In genomic region chr5:56075361-56075760, GRCh38 we compare ENCODE assay signal across 13 cellular contexts.
DNase-seq lines count a peak whose midpoint lies in the region; ATAC-seq and TF ChIP-seq lines count a peak whose summit lies in the region.
"Had no signal": no experiment of that assay in that cellular context is flagged by ENCODE, and none has a peak within 500 bp of the region (broad histone marks: within the 10 kb centered on the region; RNA-seq: fewer than 3 reads in every experiment).

No MANE protein-coding gene starts in this region.

- peaks cover 0 to 6% (median 0%) of the 10 kb centered on the region in 5 donors for H3K27me3 Mint-ChIP-seq in naive thymus-derived CD4-positive, alpha-beta T cell
- H3K27me3 Mint-ChIP-seq in activated CD4-positive, alpha-beta memory T cell treated with anti-CD3 and anti-CD28 coated beads, Interleukin-2, amount 10 ng/mL, durations not matched to agents 7 days and 5 days, result peaks cover 7% of the 10 kb centered on the region
- no peaks in the 10 kb centered on the region for H3K27me3 Mint-ChIP-seq in activated T-helper 1 cell treated with anti-CD3 and anti-CD28 coated beads, Interleukin-12 subunit alpha, Interleukin-12 subunit beta, Interleukin-2, Interleukin-4 antibody, amounts not matched to agents 30 ng/mL and 10 ng/mL and 1 ng/mL, durations not matched to agents 14 hours and 24 hours and 36 hours (ENCODE audit: insufficient read depth)

- H3K9me3 ChIP-seq in naive thymus-derived CD4-positive, alpha-beta T cell (ENCODE audit: control insufficient read depth in 2 of 3, low read length in 3 of 3), result no peaks in the 10 kb centered on the region
- no peaks in the 10 kb centered on the region for H3K9me3 ChIP-seq in upper lobe of left lung

- POLR2A ChIA-PET in naive thymus-derived CD4-positive, alpha-beta T cell (lab: Charles Lee), result interaction anchor here (1.4 to 8.6 kb wide), 5 partner anchors 15 to 83 kb away, joined by 3 to 76 read pairs (median 36); partner anchors contain the start of gene IL6ST
- POLR2A ChIA-PET in activated CD4-positive, alpha-beta memory T cell treated with anti-CD3 and anti-CD28 coated beads, Interleukin-2, amount 10 ng/mL, durations not matched to agents 7 days and 5 days (lab: Charles Lee), result no interaction called here

- CTCF ChIA-PET in naive thymus-derived CD4-positive, alpha-beta T cell (lab: Charles Lee), result interaction anchor here (0.6 kb wide), 1 partner anchor 778 kb away, joined by 3 read pairs; no protein-coding TSS in a partner anchor
- CTCF ChIA-PET in activated CD4-positive, alpha-beta memory T cell treated with anti-CD3 and anti-CD28 coated beads, Interleukin-2, amount 10 ng/mL, durations not matched to agents 7 days and 5 days (lab: Charles Lee), result no interaction called here

- no peaks in the 10 kb centered on the region for H3K27me3 ChIP-seq in naive thymus-derived CD4-positive, alpha-beta T cell (ENCODE audit: control insufficient read depth in 2 of 2, insufficient read depth in 2 of 2, low read length in 2 of 2)
- H3K27me3 ChIP-seq in upper lobe of left lung, result no peaks in the 10 kb centered on the region

- H3K4me3 Mint-ChIP-seq in naive thymus-derived CD4-positive, alpha-beta T cell, result peak overlapping the region in 4 of 10 donors; percentile 9 to 52 (median 48)
- no peak overlapping the region for H3K4me3 Mint-ChIP-seq in activated CD4-positive, alpha-beta memory T cell treated with anti-CD3 and anti-CD28 coated beads, Interleukin-2, amount 10 ng/mL, durations not matched to agents 7 days and 5 days
- no peak overlapping the region for H3K4me3 Mint-ChIP-seq in activated T-helper 1 cell treated with anti-CD3 and anti-CD28 coated beads, Interleukin-12 subunit alpha, Interleukin-12 subunit beta, Interleukin-2, Interleukin-4 antibody, amounts not matched to agents 30 ng/mL and 10 ng/mL and 1 ng/mL, durations not matched to agents 14 hours and 24 hours and 36 hours
- H3K4me3 Mint-ChIP-seq: T-helper 1 cell treated with Interleukin-12 subunit alpha and Interleukin-12 subunit beta and Interleukin-4 antibody, amounts not matched to agents 30 μg/mL and 1 μg/mL, for 36 hours had no signal

- TF ChIP-seq POLR2A in upper lobe of left lung (IDR thresholded peaks at IDR 0.05), result no peak

- H3K4me1 Mint-ChIP-seq in naive thymus-derived CD4-positive, alpha-beta T cell, result peaks cover 38 to 94% (median 76%) of the 10 kb centered on the region in 7 donors
- H3K4me1 Mint-ChIP-seq in activated CD4-positive, alpha-beta memory T cell treated with anti-CD3 and anti-CD28 coated beads, Interleukin-2, amount 10 ng/mL, durations not matched to agents 7 days and 5 days, result peaks cover 47% of the 10 kb centered on the region
- peaks cover 54% of the 10 kb centered on the region for H3K4me1 Mint-ChIP-seq in activated T-helper 1 cell treated with anti-CD3 and anti-CD28 coated beads, Interleukin-12 subunit alpha, Interleukin-12 subunit beta, Interleukin-2, Interleukin-4 antibody, amounts not matched to agents 30 ng/mL and 10 ng/mL and 1 ng/mL, durations not matched to agents 14 hours and 24 hours and 36 hours (ENCODE audit: low read depth)

- DNase-seq in DMS 273 (lab: John Stamatoyannopoulos, UW; ENCODE audit: unreplicated experiment), result peak; percentile 6
- no peak for DNase-seq in DMS 273 treated with DMSO at 0.1 percent for 48 hours (lab: John Stamatoyannopoulos, UW)
- peak; percentile 94 for DNase-seq in fibroblast of peridontal ligament (ENCODE audit: extremely low read depth)
- DNase-seq in naive thymus-derived CD4-positive, alpha-beta T cell, result no peak
- DNase-seq in upper lobe of left lung, result no peak
- DNase-seq in activated CD4-positive, alpha-beta memory T cell treated with anti-CD3 and anti-CD28 coated beads, Interleukin-2, amount 10 ng/mL, durations not matched to agents 7 days and 5 days, result no peak
- no peak for DNase-seq in activated T-helper 1 cell treated with anti-CD3 and anti-CD28 coated beads, Interleukin-12 subunit alpha, Interleukin-12 subunit beta, Interleukin-2, Interleukin-4 antibody, amounts not matched to agents 30 ng/mL and 10 ng/mL and 1 ng/mL, durations not matched to agents 14 hours and 24 hours and 36 hours (ENCODE audit: low spot score)
- DNase-seq in posterior cingulate gyrus, result no peak
- DNase-seq: activated gamma-delta T cell treated with Interleukin-2 at 50 U/mL for 16 hours, NCI-H2081 treated with DMSO at 0.1 percent for 48 hours, substantia nigra had no signal

- no peak for TF ChIP-seq EP300 in upper lobe of left lung (IDR thresholded peaks at IDR 0.05)

- H3K36me3 ChIP-seq in naive thymus-derived CD4-positive, alpha-beta T cell (ENCODE audit: control insufficient read depth in 2 of 3, insufficient read depth in 3 of 3, low read length in 3 of 3), result no peaks in the 10 kb centered on the region
- no peaks in the 10 kb centered on the region for H3K36me3 ChIP-seq in upper lobe of left lung

- intact Hi-C loops in naive thymus-derived CD4-positive, alpha-beta T cell (cut with micrococcal nuclease), result no loop called here
- intact Hi-C loops in activated T-helper 1 cell treated with anti-CD3 and anti-CD28 coated beads, Interleukin-12 subunit alpha, Interleukin-12 subunit beta, Interleukin-2, Interleukin-4 antibody, amounts not matched to agents 30 ng/mL and 10 ng/mL and 1 ng/mL, durations not matched to agents 14 hours and 24 hours and 36 hours (cut with micrococcal nuclease), result no loop called here
- intact Hi-C loops in posterior cingulate gyrus (cut with DNase I), result no loop called here

- peaks cover 0 to 3% (median 0%) of the 10 kb centered on the region in 11 donors for H3K9me3 Mint-ChIP-seq in naive thymus-derived CD4-positive, alpha-beta T cell
- H3K9me3 Mint-ChIP-seq in activated CD4-positive, alpha-beta memory T cell treated with anti-CD3 and anti-CD28 coated beads, Interleukin-2, amount 10 ng/mL, durations not matched to agents 7 days and 5 days, result no peaks in the 10 kb centered on the region
- H3K9me3 Mint-ChIP-seq in activated T-helper 1 cell treated with anti-CD3 and anti-CD28 coated beads, Interleukin-12 subunit alpha, Interleukin-12 subunit beta, Interleukin-2, Interleukin-4 antibody, amounts not matched to agents 30 ng/mL and 10 ng/mL and 1 ng/mL, durations not matched to agents 14 hours and 24 hours and 36 hours, result no peaks in the 10 kb centered on the region
- H3K9me3 Mint-ChIP-seq: T-helper 1 cell treated with Interleukin-12 subunit alpha and Interleukin-12 subunit beta and Interleukin-4 antibody, amounts not matched to agents 30 μg/mL and 1 μg/mL, for 36 hours had no signal

- peaks cover 6 to 52% of the 10 kb centered on the region in 2 donors for H3K4me1 ChIP-seq in naive thymus-derived CD4-positive, alpha-beta T cell (ENCODE audit: control insufficient read depth in 2 of 2, insufficient read depth in 2 of 2, low read length in 2 of 2)
- peaks cover 10 to 19% (median 15%) of the 10 kb centered on the region in 4 donors for H3K4me1 ChIP-seq in upper lobe of left lung

- WGBS in upper lobe of left lung, 2 donors, result 75 to 87% methylated on average over 2 of the region's 2 CpGs

- H3K36me3 Mint-ChIP-seq in naive thymus-derived CD4-positive, alpha-beta T cell, result peaks cover 0 to 24% (median 3%) of the 10 kb centered on the region in 5 donors
- H3K36me3 Mint-ChIP-seq in activated CD4-positive, alpha-beta memory T cell treated with anti-CD3 and anti-CD28 coated beads, Interleukin-2, amount 10 ng/mL, durations not matched to agents 7 days and 5 days (ENCODE audit: low read depth), result no peaks in the 10 kb centered on the region
- peaks cover 4% of the 10 kb centered on the region for H3K36me3 Mint-ChIP-seq in activated T-helper 1 cell treated with anti-CD3 and anti-CD28 coated beads, Interleukin-12 subunit alpha, Interleukin-12 subunit beta, Interleukin-2, Interleukin-4 antibody, amounts not matched to agents 30 ng/mL and 10 ng/mL and 1 ng/mL, durations not matched to agents 14 hours and 24 hours and 36 hours (ENCODE audit: low read depth)

- no peak overlapping the region for H3K27ac ChIP-seq in naive thymus-derived CD4-positive, alpha-beta T cell (ENCODE audit: low read depth, low read length)
- H3K27ac ChIP-seq in upper lobe of left lung, result peak overlapping the region in 1 of 4 donors; percentile 59
- H3K27ac ChIP-seq: 22Rv1 had no signal

- peak overlapping the region; percentile 7 to 99 (median 81) for H3K27ac Mint-ChIP-seq in naive thymus-derived CD4-positive, alpha-beta T cell
- no peak overlapping the region for H3K27ac Mint-ChIP-seq in activated CD4-positive, alpha-beta memory T cell treated with anti-CD3 and anti-CD28 coated beads, Interleukin-2, amount 10 ng/mL, durations not matched to agents 7 days and 5 days
- H3K27ac Mint-ChIP-seq in activated T-helper 1 cell treated with anti-CD3 and anti-CD28 coated beads, Interleukin-12 subunit alpha, Interleukin-12 subunit beta, Interleukin-2, Interleukin-4 antibody, amounts not matched to agents 30 ng/mL and 10 ng/mL and 1 ng/mL, durations not matched to agents 14 hours and 24 hours and 36 hours, result no peak overlapping the region
- H3K27ac Mint-ChIP-seq: T-helper 1 cell treated with Interleukin-12 subunit alpha and Interleukin-12 subunit beta and Interleukin-4 antibody, amounts not matched to agents 30 μg/mL and 1 μg/mL, for 36 hours had no signal

- no peak overlapping the region for H3K4me3 ChIP-seq in naive thymus-derived CD4-positive, alpha-beta T cell (ENCODE audit: low read length)
- no peak overlapping the region for H3K4me3 ChIP-seq in upper lobe of left lung

- TF ChIP-seq CTCF in upper lobe of left lung (IDR thresholded peaks at IDR 0.05), result no peak

- no peak for ATAC-seq in naive thymus-derived CD4-positive, alpha-beta T cell
- ATAC-seq in upper lobe of left lung (ENCODE audit: low FRiP score in 2 of 2), result peak; percentile 72

Comparison
In these comparisons a context has a peak if more than half of its experiments do, and no peak if none do; other contexts are left out.
1. DNase-seq: peak in DMS 273 (single experiment) and fibroblast of peridontal ligament (single experiment); none in DMS 273 treated with DMSO at 0.1 percent for 48 hours (single experiment), naive thymus-derived CD4-positive, alpha-beta T cell (0 of 9), upper lobe of left lung (0 of 2), activated CD4-positive, alpha-beta memory T cell treated with anti-CD3 and anti-CD28 coated beads, Interleukin-2, amount 10 ng/mL, durations not matched to agents 7 days and 5 days (single experiment), activated T-helper 1 cell treated with anti-CD3 and anti-CD28 coated beads, Interleukin-12 subunit alpha, Interleukin-12 subunit beta, Interleukin-2, Interleukin-4 antibody, amounts not matched to agents 30 ng/mL and 10 ng/mL and 1 ng/mL, durations not matched to agents 14 hours and 24 hours and 36 hours (single experiment) and posterior cingulate gyrus (0 of 10).
2. H3K27ac Mint-ChIP-seq: peak in naive thymus-derived CD4-positive, alpha-beta T cell (9 of 9); none in activated CD4-positive, alpha-beta memory T cell treated with anti-CD3 and anti-CD28 coated beads, Interleukin-2, amount 10 ng/mL, durations not matched to agents 7 days and 5 days (single experiment) and activated T-helper 1 cell treated with anti-CD3 and anti-CD28 coated beads, Interleukin-12 subunit alpha, Interleukin-12 subunit beta, Interleukin-2, Interleukin-4 antibody, amounts not matched to agents 30 ng/mL and 10 ng/mL and 1 ng/mL, durations not matched to agents 14 hours and 24 hours and 36 hours (single experiment).